Comparison of ENCODE assay signal across 23 cellular contexts in genomic region chr11:45431301-45432018, GRCh38.
"Had no signal": no experiment of that assay in that cellular context is flagged by ENCODE, and none has a peak within 500 bp of the region (broad histone marks: within the 10 kb centered on the region; RNA-seq: fewer than 3 reads in every experiment).

No MANE protein-coding gene starts in this region.

- FAIRE-seq: frontal cortex, keratinocyte, pancreas had no signal

- H3K9me3 Mint-ChIP-seq: effector memory CD8-positive, alpha-beta T cell; immature natural killer cell; naive thymus-derived CD8-positive, alpha-beta T cell; nephron progenitor cell; stimulated activated effector memory CD8-positive, alpha-beta T cell treated with anti-CD3 and anti-CD28 coated beads, Interleukin-12 subunit alpha, Interleukin-12 subunit beta, amount 100 ng/mL, for 72 hours had no signal

- H3K27me3 ChIP-seq: pancreas, right atrium auricular region, thyroid gland, vagina had no signal

- H3K4me1 ChIP-seq: pancreas, right atrium auricular region, sigmoid colon, stomach, thyroid gland, vagina had no signal

- H3K9me3 ChIP-seq: neutrophil, pancreas, right atrium auricular region, sigmoid colon, stomach, thyroid gland, vagina had no signal

- H3K27ac ChIP-seq: neutrophil, pancreas, right atrium auricular region, sigmoid colon, stomach, thyroid gland, vagina had no signal

- DNase-seq: cortex of kidney; effector memory CD8-positive, alpha-beta T cell; hypothalamus; immature natural killer cell; mesenchymal stem cell; naive thymus-derived CD8-positive, alpha-beta T cell; nephron progenitor cell; pancreas; sigmoid colon; stimulated activated CD4-positive, alpha-beta T cell treated with anti-CD3 and anti-CD28 coated beads, Interleukin-2, amount 100 ng/mL, for 24 hours; stimulated activated CD4-positive, alpha-beta T cell treated with anti-CD3 and anti-CD28 coated beads, Interleukin-4, amount 100 ng/mL, for 24 hours; stimulated activated naive CD4-positive, alpha-beta T cell treated with Interleukin-2 at 50 U/mL for 16 hours; stomach; thyroid gland; trophoblast cell had no signal

- H3K4me1 Mint-ChIP-seq: immature natural killer cell; naive thymus-derived CD8-positive, alpha-beta T cell; stimulated activated effector memory CD8-positive, alpha-beta T cell treated with anti-CD3 and anti-CD28 coated beads, Interleukin-12 subunit alpha, Interleukin-12 subunit beta, amount 100 ng/mL, for 72 hours had no signal

- H3K4me3 Mint-ChIP-seq: effector memory CD8-positive, alpha-beta T cell; immature natural killer cell; naive thymus-derived CD8-positive, alpha-beta T cell; nephron progenitor cell; stimulated activated effector memory CD8-positive, alpha-beta T cell treated with anti-CD3 and anti-CD28 coated beads, Interleukin-12 subunit alpha, Interleukin-12 subunit beta, amount 100 ng/mL, for 72 hours had no signal

- H3K36me3 Mint-ChIP-seq: immature natural killer cell; naive thymus-derived CD8-positive, alpha-beta T cell; stimulated activated effector memory CD8-positive, alpha-beta T cell treated with anti-CD3 and anti-CD28 coated beads, Interleukin-12 subunit alpha, Interleukin-12 subunit beta, amount 100 ng/mL, for 72 hours had no signal

- H3K4me3 ChIP-seq: pancreas, right atrium auricular region, sigmoid colon, stomach, thyroid gland, vagina had no signal

- H3K27ac Mint-ChIP-seq: effector memory CD8-positive, alpha-beta T cell; immature natural killer cell; naive thymus-derived CD8-positive, alpha-beta T cell; nephron progenitor cell; progenitor cell of endocrine pancreas; stimulated activated effector memory CD8-positive, alpha-beta T cell treated with anti-CD3 and anti-CD28 coated beads, Interleukin-12 subunit alpha, Interleukin-12 subunit beta, amount 100 ng/mL, for 72 hours had no signal

- ATAC-seq: effector memory CD8-positive, alpha-beta T cell; left lobe of liver; naive thymus-derived CD8-positive, alpha-beta T cell; pancreas; stimulated activated effector memory CD8-positive, alpha-beta T cell treated with anti-CD3 and anti-CD28 coated beads, Interleukin-12 subunit alpha, Interleukin-12 subunit beta, amount 100 ng/mL, for 72 hours had no signal

- H3K36me3 ChIP-seq: neutrophil, pancreas, right atrium auricular region, sigmoid colon, stomach, thyroid gland, vagina had no signal
